20 cellular contexts compared by ENCODE assay signal in the genomic region with DNA sequence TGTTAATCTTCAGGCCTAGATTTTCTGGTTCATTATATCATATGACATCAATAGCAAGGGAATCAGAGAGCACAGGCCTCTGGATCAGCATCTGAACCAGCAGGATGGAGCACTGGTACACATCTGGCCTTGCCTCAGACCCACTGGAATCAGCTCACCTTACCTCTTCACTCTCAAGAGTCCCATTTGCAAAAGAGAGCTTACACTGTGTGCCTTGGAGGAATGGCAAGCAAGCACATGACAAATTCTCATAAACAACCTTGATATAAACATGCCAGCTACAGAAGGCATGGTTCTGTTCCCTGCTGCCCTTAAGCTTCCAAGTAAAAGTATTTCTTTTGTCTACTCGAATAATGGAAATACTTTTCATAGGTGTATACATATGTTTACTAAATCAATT.
DNase-seq lines count a peak whose midpoint lies in the region; ATAC-seq, FAIRE-seq and TF ChIP-seq lines count a peak whose summit lies in the region.
"Had no signal": no experiment of that assay in that cellular context is flagged by ENCODE, and none has a peak within 500 bp of the region (broad histone marks: within the 10 kb centered on the region; RNA-seq: fewer than 3 reads in every experiment).

No MANE protein-coding gene starts in this region.

- no peak for FAIRE-seq in pancreas (lab: Jason Lieb, UNC)
- FAIRE-seq: GM12878, HTR-8/SVneo had no signal

- DNase-seq in NCI-H510A treated with DMSO at 0.1 percent for 48 hours (lab: John Stamatoyannopoulos, UW): peak; percentile 37
- DNase-seq in NCI-H510A (lab: John Stamatoyannopoulos, UW): no peak
- DNase-seq in body of pancreas: peak in 1 of 4 donors; percentile 19
- no peak for DNase-seq in pancreas
- no peak for DNase-seq in amygdala (lab: John Stamatoyannopoulos, UW)
- DNase-seq: AML-193; C1 segment of cervical spinal cord; CD8-positive, alpha-beta T cell; DND-41; H9; NCI-H1105; NCI-H1694; NCI-H2227 treated with DMSO at 0.1 percent for 48 hours; NCI-H82 had no signal

- H3K36me3 ChIP-seq in body of pancreas (replicated peaks in 1 of 2; ENCODE audit: insufficient read depth in 1 of 2, low read depth in 2 of 2): no peaks in the 10 kb centered on the region
- H3K36me3 ChIP-seq in pancreas: no peaks in the 10 kb centered on the region

- H3K4me3 ChIP-seq in body of pancreas (no peak overlapping the region), pancreas (no peak overlapping the region)
- H3K4me3 ChIP-seq: GM12878 had no signal

- TF ChIP-seq POLR2A in body of pancreas (IDR thresholded peaks at IDR 0.05): no peak

- H3K9me3 ChIP-seq in body of pancreas: no peaks in the 10 kb centered on the region
- H3K9me3 ChIP-seq in pancreas: no peaks in the 10 kb centered on the region

- H3K27me3 ChIP-seq in body of pancreas: no peaks in the 10 kb centered on the region
- H3K27me3 ChIP-seq in pancreas: no peaks in the 10 kb centered on the region

- H3K27ac ChIP-seq in body of pancreas (peak overlapping the region in 2 of 4 donors; percentile 25 to 49), pancreas (peak overlapping the region in 3 of 4 donors; percentile 17 to 44 (median 18))
- H3K27ac ChIP-seq: KMS-11 had no signal

- 35% methylated on average over 1 of the region's 1 CpG for WGBS in body of pancreas, 2 donors
- WGBS in pancreas, 2 donors: 31 to 34% methylated on average over 1 of the region's 1 CpG

- H3K4me1 ChIP-seq in body of pancreas (peaks cover 34% of the 10 kb centered on the region), pancreas (peaks cover 11 to 26% (median 23%) of the 10 kb centered on the region in 3 donors)

- intact Hi-C loops in body of pancreas (cut with DNase I) (no loop called here), pancreas (cut with DNase I) (loop anchor here in 1 of 3 donors (10.0 kb wide), 1 partner anchor 197 kb away; no protein-coding TSS in a partner anchor)

- ATAC-seq in body of pancreas (peak; percentile 47), pancreas (peak; percentile 58 to 82 (median 72)), HG02973 (IDR thresholded peaks at IDR 0.05; ENCODE audit: unreplicated experiment) (no peak), GM21367 (IDR thresholded peaks at IDR 0.05; ENCODE audit: unreplicated experiment) (no peak)
- ATAC-seq: CD8-positive, alpha-beta T cell; GM12878; Panc1 had no signal

- TF ChIP-seq CTCF in body of pancreas (IDR thresholded peaks at IDR 0.05) (no peak), pancreas (IDR thresholded peaks at IDR 0.05) (no peak)

Comparison
In these comparisons a context has a peak if more than half of its experiments do, and no peak if none do; other contexts are left out.
1. ATAC-seq: peak in body of pancreas (single experiment) and pancreas (4 of 4); none in HG02973 (single experiment) and GM21367 (single experiment).